18 cellular contexts compared by ENCODE assay signal in the genomic region with DNA sequence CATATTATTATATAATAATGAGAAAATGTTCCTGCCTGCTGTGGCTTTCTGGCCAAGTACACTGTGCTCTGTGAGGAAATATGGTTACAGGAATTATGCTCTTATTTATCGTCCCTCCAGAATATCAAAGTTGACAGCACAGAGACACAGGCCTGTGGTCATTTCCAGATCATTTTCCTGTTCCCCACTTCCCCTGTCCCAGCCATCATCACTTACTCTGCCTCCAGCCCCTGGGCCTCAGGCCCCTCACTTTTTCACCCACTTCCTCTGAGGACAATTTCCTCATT. TPM values are rescaled to one million over a fixed set of nuclear protein-coding genes. Genes with fewer than 3 reads are reported as not detected.
DNase-seq lines count a peak whose midpoint lies in the region; ATAC-seq and TF ChIP-seq lines count a peak whose summit lies in the region.
"Had no signal": no experiment of that assay in that cellular context is flagged by ENCODE, and none has a peak within 500 bp of the region (broad histone marks: within the 10 kb centered on the region; RNA-seq: fewer than 3 reads in every experiment).

No MANE protein-coding gene starts in this region.

- no peak for ATAC-seq in HG03175 (IDR thresholded peaks at IDR 0.05; ENCODE audit: unreplicated experiment)
- ATAC-seq: activated CD4-positive, alpha-beta T cell treated with anti-CD3 and anti-CD28 coated beads for 36 hours; left lung; stimulated activated effector memory CD8-positive, alpha-beta T cell treated with anti-CD3 and anti-CD28 coated beads, Interleukin-12 subunit alpha, Interleukin-12 subunit beta, amount 100 ng/mL, for 72 hours had no signal

- TF ChIP-seq CTCF in glutamatergic neuron (IDR thresholded peaks at IDR 0.05; ENCODE audit: partially characterized antibody, unreplicated experiment) (no peak), type B pancreatic cell (conservative IDR thresholded peaks at IDR 0.05) (no peak)

- H3K27ac Mint-ChIP-seq in glutamatergic neuron (ENCODE audit: unreplicated experiment) (no peak overlapping the region), type B pancreatic cell (no peak overlapping the region)
- H3K27ac Mint-ChIP-seq: activated CD4-positive, alpha-beta T cell treated with anti-CD3 and anti-CD28 coated beads for 36 hours; dendritic cell treated with granulocyte-macrophage colony-stimulating factor and Interleukin-4, amounts not matched to agents 40 ng/mL and 50 ng/mL, for 4 days; naive B cell; stimulated activated effector memory CD8-positive, alpha-beta T cell treated with anti-CD3 and anti-CD28 coated beads, Interleukin-12 subunit alpha, Interleukin-12 subunit beta, amount 100 ng/mL, for 72 hours had no signal

- H3K4me3 ChIP-seq in stomach smooth muscle (ENCODE audit: low read length in 2 of 2) = no peak overlapping the region
- H3K4me3 ChIP-seq: left lung had no signal

- peaks cover 16% of the 10 kb centered on the region for H3K27me3 Mint-ChIP-seq in glutamatergic neuron (ENCODE audit: unreplicated experiment)
- peaks cover 28% of the 10 kb centered on the region for H3K27me3 Mint-ChIP-seq in type B pancreatic cell
- H3K27me3 Mint-ChIP-seq: activated CD4-positive, alpha-beta T cell treated with anti-CD3 and anti-CD28 coated beads for 36 hours had no signal

- H3K9me3 Mint-ChIP-seq in glutamatergic neuron (ENCODE audit: unreplicated experiment) (peaks cover 7% of the 10 kb centered on the region), type B pancreatic cell (no peaks in the 10 kb centered on the region)
- H3K9me3 Mint-ChIP-seq: dendritic cell treated with granulocyte-macrophage colony-stimulating factor and Interleukin-4, amounts not matched to agents 40 ng/mL and 50 ng/mL, for 4 days; stimulated activated effector memory CD8-positive, alpha-beta T cell treated with anti-CD3 and anti-CD28 coated beads, Interleukin-12 subunit alpha, Interleukin-12 subunit beta, amount 100 ng/mL, for 72 hours had no signal

- no peaks in the 10 kb centered on the region for H3K36me3 Mint-ChIP-seq in glutamatergic neuron (ENCODE audit: unreplicated experiment)
- no peaks in the 10 kb centered on the region for H3K36me3 Mint-ChIP-seq in type B pancreatic cell
- H3K36me3 Mint-ChIP-seq: naive B cell had no signal

- H3K4me3 Mint-ChIP-seq in glutamatergic neuron (ENCODE audit: unreplicated experiment) (peak overlapping the region; percentile 3), type B pancreatic cell (no peak overlapping the region)
- H3K4me3 Mint-ChIP-seq: activated CD4-positive, alpha-beta T cell treated with anti-CD3 and anti-CD28 coated beads for 36 hours; dendritic cell treated with granulocyte-macrophage colony-stimulating factor and Interleukin-4, amounts not matched to agents 40 ng/mL and 50 ng/mL, for 4 days; stimulated activated effector memory CD8-positive, alpha-beta T cell treated with anti-CD3 and anti-CD28 coated beads, Interleukin-12 subunit alpha, Interleukin-12 subunit beta, amount 100 ng/mL, for 72 hours had no signal

- peak overlapping the region; percentile 49 for H3K27ac ChIP-seq in stomach smooth muscle (ENCODE audit: low read length)
- H3K27ac ChIP-seq: left lung had no signal

- H3K4me1 ChIP-seq in stomach smooth muscle (ENCODE audit: control insufficient read depth, insufficient read depth, low read length) = peaks cover 23% of the 10 kb centered on the region

- peak overlapping the region in 1 of 2 donors; percentile 23 for H3K9ac ChIP-seq in stomach smooth muscle (ENCODE audit: low read length in 2 of 2)

- peaks cover 17% of the 10 kb centered on the region for H3K4me1 Mint-ChIP-seq in glutamatergic neuron (ENCODE audit: low read depth, unreplicated experiment)
- H3K4me1 Mint-ChIP-seq in type B pancreatic cell (ENCODE audit: unreplicated experiment) = peaks cover 27% of the 10 kb centered on the region

- H3K27me3 ChIP-seq in stomach smooth muscle (ENCODE audit: control insufficient read depth in 1 of 2, insufficient read depth in 2 of 2, low read length in 2 of 2) = no peaks in the 10 kb centered on the region

- H3K36me3 ChIP-seq in stomach smooth muscle (ENCODE audit: control insufficient read depth in 2 of 2, insufficient read depth in 2 of 2, low read length in 2 of 2) = no peaks in the 10 kb centered on the region
- H3K36me3 ChIP-seq: left lung had no signal

- H3K9me3 ChIP-seq in stomach smooth muscle (ENCODE audit: control insufficient read depth in 2 of 2, low read length in 2 of 2) = no peaks in the 10 kb centered on the region
- H3K9me3 ChIP-seq: left lung had no signal

- DNase-seq in CD1c-positive myeloid dendritic cell (ENCODE audit: extremely low spot score) (peak; percentile 35), SK-N-DZ (ENCODE audit: low spot score) (peak; percentile 13), glutamatergic neuron (no peak), T-helper 2 cell (no peak), type B pancreatic cell (ENCODE audit: extremely low spot score, unreplicated experiment) (no peak), DMS 273 (lab: John Stamatoyannopoulos, UW; ENCODE audit: unreplicated experiment) (no peak)
- DNase-seq: activated CD4-positive, alpha-beta T cell treated with anti-CD3 and anti-CD28 coated beads for 36 hours; activated CD8-positive, alpha-beta memory T cell treated with anti-CD3 and anti-CD28 coated beads, Interleukin-2, amount 50 U/mL, for 4 hours; left lung; naive B cell; NCI-H1694 treated with DMSO at 0.1 percent for 48 hours; SHP77 treated with DMSO at 0.1 percent for 48 hours; T1000 had no signal

RNA-seq across cellular contexts. Expression of a gene that starts 53.6 kb away (rescaled TPM):
- polyA plus RNA-seq in SK-N-DZ (2014; cell fraction: cytosol; rRNA removed) = not detected in 2 replicates
- not detected in 2 replicates for polyA plus RNA-seq in SK-N-DZ (2014; cell fraction: nucleus; rRNA removed)
- total RNA-seq in glutamatergic neuron (ENCODE audit: unreplicated experiment) (0.22 TPM), type B pancreatic cell (ENCODE audit: low replicate concordance) (0.40 TPM in 1 of 2 replicates, not detected in the other)
- total RNA-seq: activated CD4-positive, alpha-beta T cell treated with anti-CD3 and anti-CD28 coated beads for 36 hours; posterior vena cava had no signal

Comparison
In these comparisons a context has a peak if more than half of its experiments do, and no peak if none do; other contexts are left out.
1. DNase-seq: peak in CD1c-positive myeloid dendritic cell (single experiment) and SK-N-DZ (single experiment); none in glutamatergic neuron (single experiment), T-helper 2 cell (0 of 5), type B pancreatic cell (single experiment) and DMS 273 (single experiment).